In the genomic region with DNA sequence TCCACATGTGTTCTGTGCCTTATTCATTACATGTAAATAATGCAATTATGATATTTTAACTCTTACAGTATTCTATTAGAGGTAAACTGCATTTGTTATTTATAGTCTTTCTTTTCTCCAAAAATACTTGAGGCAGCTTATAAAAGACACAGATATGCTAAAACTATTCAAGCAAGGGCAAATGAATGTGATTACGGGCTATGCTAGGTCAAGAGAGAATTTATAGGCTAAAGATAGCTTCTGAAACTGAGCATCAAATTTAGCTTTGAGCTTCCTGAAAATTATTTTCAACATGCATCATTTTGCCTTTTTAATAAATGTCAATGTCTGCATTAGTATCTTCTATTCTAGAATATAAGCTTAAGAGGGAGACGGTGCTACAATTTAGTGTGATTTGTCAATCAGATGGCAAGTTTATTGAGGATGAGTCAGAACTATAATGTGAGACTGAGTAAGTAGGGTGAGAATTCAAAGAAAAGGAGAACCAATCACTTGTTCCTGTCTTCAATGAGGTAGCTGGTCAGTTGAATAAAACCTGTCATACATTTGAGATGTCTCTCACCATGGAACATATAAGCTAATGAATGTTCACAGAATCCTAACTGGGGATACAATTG, we compare ENCODE assay signal across 12 cellular contexts.
A peak's percentile ranks its signal among the peaks of the same experiment; 100 is the strongest.
DNase-seq lines count a peak whose midpoint lies in the region; ATAC-seq and TF ChIP-seq lines count a peak whose summit lies in the region.
"Had no signal": no experiment of that assay in that cellular context is flagged by ENCODE, and none has a peak within 500 bp of the region (broad histone marks: within the 10 kb centered on the region; RNA-seq: fewer than 3 reads in every experiment).

No MANE protein-coding gene starts in this region.

- peaks cover 9% of the 10 kb centered on the region for H3K27me3 Mint-ChIP-seq in activated T-helper 17 cell treated with anti-CD3 and anti-CD28 coated beads, Interleukin-2, amount 50 U/mL, for 72 hours
- no peaks in the 10 kb centered on the region for H3K27me3 Mint-ChIP-seq in endothelial cell (ENCODE audit: unreplicated experiment)

- H3K79me2 ChIP-seq in GM23248 (ENCODE audit: insufficient read depth) = no peaks in the 10 kb centered on the region

- H3K36me3 ChIP-seq in GM23248 (ENCODE audit: low read depth) = no peaks in the 10 kb centered on the region
- H3K36me3 ChIP-seq: thoracic aorta had no signal

- H3K4me3 Mint-ChIP-seq in activated T-helper 17 cell treated with anti-CD3 and anti-CD28 coated beads, Interleukin-2, amount 50 U/mL, for 72 hours = no peak overlapping the region
- no peak overlapping the region for H3K4me3 Mint-ChIP-seq in endothelial cell (ENCODE audit: unreplicated experiment)
- H3K4me3 Mint-ChIP-seq: activated naive CD4-positive, alpha-beta T cell treated with anti-CD3 and anti-CD28 coated beads for 36 hours; neural crest cell; WTC11 had no signal

- DNase-seq in GM23248 (peak; percentile 56), M059J (ENCODE audit: low read depth) (peak; percentile 81), renal cortical epithelial cell (ENCODE audit: low read depth) (peak; percentile 73), lower leg skin (ENCODE audit: low spot score in 2 of 2) (no peak), endothelial cell (ENCODE audit: low spot score) (no peak)
- DNase-seq: activated naive CD4-positive, alpha-beta T cell treated with anti-CD3 and anti-CD28 coated beads for 36 hours; stimulated activated CD4-positive, alpha-beta T cell treated with anti-CD3 and anti-CD28 coated beads, Interleukin-4, amount 100 ng/mL, for 4 hours had no signal

- in situ Hi-C loops in GM23248 (cut with MboI) = no loop called here

- peak; percentile 43 for ATAC-seq in activated T-helper 17 cell treated with anti-CD3 and anti-CD28 coated beads, Interleukin-2, amount 50 U/mL, for 72 hours (replicated peaks)
- no peak for ATAC-seq in HG03439 (IDR thresholded peaks at IDR 0.05; ENCODE audit: unreplicated experiment)
- ATAC-seq: WTC11 had no signal

- H3K9me2 ChIP-seq in GM23248 (ENCODE audit: insufficient read depth) = no peaks in the 10 kb centered on the region

- no peak overlapping the region for H2AFZ ChIP-seq in GM23248

- H3F3A ChIP-seq in GM23248 (ENCODE audit: insufficient read depth) = peaks cover 26% of the 10 kb centered on the region

- no peak overlapping the region for H3K9ac ChIP-seq in GM23248

- H4K20me1 ChIP-seq in GM23248 (ENCODE audit: insufficient read depth) = no peaks in the 10 kb centered on the region

- TF ChIP-seq CTCF in lower leg skin (IDR thresholded peaks at IDR 0.05) (no peak), endothelial cell (IDR thresholded peaks at IDR 0.05; ENCODE audit: unreplicated experiment) (no peak)

- H3K4me1 Mint-ChIP-seq in activated T-helper 17 cell treated with anti-CD3 and anti-CD28 coated beads, Interleukin-2, amount 50 U/mL, for 72 hours = peaks cover 4% of the 10 kb centered on the region
- no peaks in the 10 kb centered on the region for H3K4me1 Mint-ChIP-seq in endothelial cell (ENCODE audit: unreplicated experiment)
- H3K4me1 Mint-ChIP-seq: neural crest cell had no signal

- H3K27me3 ChIP-seq in GM23248 (replicated peaks; ENCODE audit: insufficient read depth) = no peaks in the 10 kb centered on the region

- H3K27ac ChIP-seq in GM23248 = peak overlapping the region; percentile 24; the same call in 1 of the 2 replicates
- H3K27ac ChIP-seq: thoracic aorta had no signal

- TF ChIP-seq POLR2A in lower leg skin (IDR thresholded peaks at IDR 0.05) = no peak

- peaks cover 39% of the 10 kb centered on the region for H3K4me1 ChIP-seq in GM23248 (ENCODE audit: insufficient read depth)

- no peaks in the 10 kb centered on the region for H3K9me3 ChIP-seq in GM23248 (ENCODE audit: low read depth)
- H3K9me3 ChIP-seq: thoracic aorta had no signal

- 58 to 59% methylated on average over 2 of the region's 2 CpGs for WGBS in GM23248 (ENCODE audit: low coverage in 1 of 2, low lambda C conversion rate in 2 of 2, missing lambda C conversion rate in 2 of 2), 2 experiments
- 68 to 77% methylated on average over 2 of the region's 2 CpGs for WGBS in lower leg skin, 2 donors

- no peak overlapping the region for H3K27ac Mint-ChIP-seq in activated T-helper 17 cell treated with anti-CD3 and anti-CD28 coated beads, Interleukin-2, amount 50 U/mL, for 72 hours
- no peak overlapping the region for H3K27ac Mint-ChIP-seq in endothelial cell (ENCODE audit: unreplicated experiment)
- H3K27ac Mint-ChIP-seq: activated naive CD4-positive, alpha-beta T cell treated with anti-CD3 and anti-CD28 coated beads for 36 hours; WTC11 had no signal

- intact Hi-C loops in lower leg skin (cut with DNase I; ENCODE audit: low total_unique reads) = no loop called here

- H3K36me3 Mint-ChIP-seq in activated T-helper 17 cell treated with anti-CD3 and anti-CD28 coated beads, Interleukin-2, amount 50 U/mL, for 72 hours (ENCODE audit: low read depth) = no peaks in the 10 kb centered on the region
- H3K36me3 Mint-ChIP-seq in endothelial cell (ENCODE audit: low read depth, unreplicated experiment) = no peaks in the 10 kb centered on the region
- H3K36me3 Mint-ChIP-seq: WTC11 had no signal

- peak overlapping the region; percentile 33 for H3K4me2 ChIP-seq in GM23248 (ENCODE audit: unreplicated experiment)

- H3K9me3 Mint-ChIP-seq in activated T-helper 17 cell treated with anti-CD3 and anti-CD28 coated beads, Interleukin-2, amount 50 U/mL, for 72 hours = peaks cover 6% of the 10 kb centered on the region
- H3K9me3 Mint-ChIP-seq in endothelial cell (ENCODE audit: unreplicated experiment) = no peaks in the 10 kb centered on the region
- H3K9me3 Mint-ChIP-seq: neural crest cell, WTC11 had no signal

- no peak overlapping the region for H3K4me3 ChIP-seq in GM23248
- H3K4me3 ChIP-seq in lower leg skin (ENCODE audit: low read depth, poor library complexity, severe bottlenecking) = no peak overlapping the region
- H3K4me3 ChIP-seq: thoracic aorta had no signal

Comparison
In these comparisons a context has a peak if more than half of its experiments do, and no peak if none do; other contexts are left out.
1. DNase-seq: peak in GM23248 (single experiment), M059J (single experiment) and renal cortical epithelial cell (single experiment); none in lower leg skin (0 of 2) and endothelial cell (single experiment).